9 cellular contexts compared by ENCODE assay signal in the genomic region with DNA sequence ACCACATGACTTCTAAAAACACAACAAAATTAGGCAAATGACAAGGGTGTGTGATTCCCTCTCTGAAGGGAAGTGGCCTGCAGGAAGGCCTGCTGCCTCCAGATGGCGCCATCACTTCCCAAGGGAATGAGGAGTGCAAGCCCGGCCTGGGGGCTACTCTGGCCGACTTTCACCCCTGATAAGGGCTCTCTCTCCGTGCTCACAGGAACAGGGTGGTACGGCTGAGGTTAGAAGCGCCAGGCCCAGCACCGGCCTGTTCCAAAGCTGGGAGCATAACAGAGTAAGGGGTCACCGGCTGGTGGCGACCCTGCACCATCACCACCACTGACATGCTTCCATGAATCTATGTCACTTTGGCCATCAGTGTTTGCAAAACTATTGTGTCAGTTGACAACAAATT. TPM values are rescaled to one million over a fixed set of nuclear protein-coding genes. Genes with fewer than 3 reads are reported as not detected.
DNase-seq lines count a peak whose midpoint lies in the region; ATAC-seq and TF ChIP-seq lines count a peak whose summit lies in the region.
"Had no signal": no experiment of that assay in that cellular context is flagged by ENCODE, and none has a peak within 500 bp of the region (broad histone marks: within the 10 kb centered on the region; RNA-seq: fewer than 3 reads in every experiment).

No MANE protein-coding gene starts in this region.

- H3T11ph ChIP-seq in H9 (ENCODE audit: low read length): no peak overlapping the region

- peak; percentile 98 for TF ChIP-seq CTCF in H9 (conservative IDR thresholded peaks at IDR 0.05)
- TF ChIP-seq CTCF in gastrocnemius medialis (IDR thresholded peaks at IDR 0.05 in 4 of 5, conservative IDR thresholded peaks at IDR 0.05 in 1 of 5): peak; percentile 29 to 58 (median 49)
- TF ChIP-seq CTCF in omental fat pad (IDR thresholded peaks at IDR 0.05): no peak

- H2AK5ac ChIP-seq in H9 (ENCODE audit: insufficient read length, low read length): no peak overlapping the region

- H3K9me3 Mint-ChIP-seq in H9: no peaks in the 10 kb centered on the region; a peak in 1 of 5 replicates

- no peak overlapping the region for H4K5ac ChIP-seq in H9 (ENCODE audit: insufficient read length, low read depth, low read length)

- no peak overlapping the region for H3K27ac Mint-ChIP-seq in H9

- H4K8ac ChIP-seq in H9 (replicated peaks; ENCODE audit: insufficient read length, low read depth, low read length): no peak overlapping the region

- no peaks in the 10 kb centered on the region for H4K20me1 ChIP-seq in H9 (ENCODE audit: control insufficient read depth, insufficient read depth, insufficient read length)

- H3K14ac ChIP-seq in H9 (ENCODE audit: insufficient read depth, low read length): no peak overlapping the region

- DNase-seq in D341Med (ENCODE audit: low spot score) (peak; percentile 83), H9 (peak; percentile 84), UCSD-AML1 (lab: John Stamatoyannopoulos, UW; ENCODE audit: unreplicated experiment) (peak; percentile 30), Right ventricle myocardium superior (no peak), gastrocnemius medialis (no peak), omental fat pad (ENCODE audit: low spot score) (no peak), NCI-H2029 treated with DMSO at 0.1 percent for 48 hours (lab: John Stamatoyannopoulos, UW) (no peak)

- H3K79me1 ChIP-seq in H9 (ENCODE audit: insufficient read depth, low read depth, low read length, poor library complexity, severe bottlenecking): no peaks in the 10 kb centered on the region

- H2BK20ac ChIP-seq in H9 (ENCODE audit: low read depth, low read length, poor library complexity, severe bottlenecking): no peak overlapping the region

- H2AFZ ChIP-seq in H9 (ENCODE audit: low read length): no peak overlapping the region

- H3K27me3 ChIP-seq in H9 (ENCODE audit: insufficient read depth, low read length): no peaks in the 10 kb centered on the region
- no peaks in the 10 kb centered on the region for H3K27me3 ChIP-seq in gastrocnemius medialis

- no peak overlapping the region for H4K91ac ChIP-seq in H9 (ENCODE audit: insufficient read length, low read depth, low read length)

- WGBS in H9 (ENCODE audit: extremely low coverage, insufficient read length, low lambda C conversion rate): no CpG with 5 or more reads among the region's 9 CpGs

- H2BK120ac ChIP-seq in H9 (ENCODE audit: low read depth, low read length, poor library complexity, severe bottlenecking): no peak overlapping the region

- H3K9me3 ChIP-seq in H9 (ENCODE audit: control insufficient read depth, low read depth, low read length) (no peaks in the 10 kb centered on the region), gastrocnemius medialis (no peaks in the 10 kb centered on the region)

- H3K4me3 Mint-ChIP-seq in H9: no peak overlapping the region

- intact Hi-C loops in Right ventricle myocardium superior (cut with DNase I): no loop called here
- intact Hi-C loops in gastrocnemius medialis (cut with DNase I; ENCODE audit: low total_unique reads): no loop called here

- H3K4ac ChIP-seq in H9 (ENCODE audit: low read depth, low read length): no peak overlapping the region

- no peak overlapping the region for H3K18ac ChIP-seq in H9 (ENCODE audit: insufficient read length, low read depth, low read length)

- H3K36me3 ChIP-seq in gastrocnemius medialis: no peaks in the 10 kb centered on the region

- H2BK5ac ChIP-seq in H9 (ENCODE audit: insufficient read length, low read length): no peak overlapping the region

- H3K36me3 Mint-ChIP-seq in H9 (ENCODE audit: insufficient read depth in 1 of 3, low read depth in 3 of 3): no peaks in the 10 kb centered on the region

- no peak overlapping the region for H3K23ac ChIP-seq in H9 (ENCODE audit: insufficient read length, low read depth, low read length)

- ATAC-seq in Right ventricle myocardium superior (ENCODE audit: poor library complexity) (peak; percentile 57), gastrocnemius medialis (peak in 1 of 2 donors; percentile 28), GM21717 (IDR thresholded peaks at IDR 0.05; ENCODE audit: unreplicated experiment) (no peak), omental fat pad (ENCODE audit: low FRiP score) (no peak)

- in situ Hi-C loops in gastrocnemius medialis (cut with MboI; ENCODE audit: low sequenced_read_pairs in 4 of 4): no loop called here

- H3K9ac ChIP-seq in H9 (ENCODE audit: extremely low read depth, insufficient read length, low read length): no peak overlapping the region

- H3K4me3 ChIP-seq in gastrocnemius medialis: no peak overlapping the region
- H3K4me3 ChIP-seq: SK-N-MC had no signal

- H3K4me2 ChIP-seq in H9 (ENCODE audit: insufficient read depth, insufficient read length, low read length): no peak overlapping the region

- no peak overlapping the region for H3K56ac ChIP-seq in H9 (ENCODE audit: insufficient read length, low read depth, low read length)

- no peak overlapping the region for H2BK12ac ChIP-seq in H9 (ENCODE audit: insufficient read length, low read depth, low read length)

- H3K4me1 Mint-ChIP-seq in H9: peaks cover 17 to 22% of the 10 kb centered on the region in 2 experiments

- no peak overlapping the region for H3K27ac ChIP-seq in H9 (ENCODE audit: insufficient read length, low read depth, low read length)
- H3K27ac ChIP-seq in gastrocnemius medialis: no peak overlapping the region
- H3K27ac ChIP-seq: SK-N-MC had no signal

- no peaks in the 10 kb centered on the region for H3K79me2 ChIP-seq in H9 (ENCODE audit: insufficient read depth, low read length)

- no peak overlapping the region for H2BK15ac ChIP-seq in H9 (ENCODE audit: low read depth, low read length)

- no peaks in the 10 kb centered on the region for H3K27me3 Mint-ChIP-seq in H9 (ENCODE audit: low read depth)

- no peaks in the 10 kb centered on the region for H3K4me1 ChIP-seq in H9 (ENCODE audit: insufficient read depth, low read length)
- H3K4me1 ChIP-seq in gastrocnemius medialis: peaks cover 11 to 23% of the 10 kb centered on the region in 2 donors

- no peak for TF ChIP-seq POLR2A in gastrocnemius medialis (IDR thresholded peaks at IDR 0.05)

- no peaks in the 10 kb centered on the region for H3K23me2 ChIP-seq in H9 (ENCODE audit: insufficient read length, low read depth, low read length, poor library complexity, severe bottlenecking)

RNA-seq across cellular contexts. Expression of gene RBP3, which starts 13.1 kb away (rescaled TPM):
- total RNA-seq in H9 (2021) (not detected in 2 replicates), Right ventricle myocardium superior (not detected), gastrocnemius medialis (not detected), omental fat pad (not detected)

RNA-seq across cellular contexts. Expression of gene ZNF488, which starts 22.8 kb away (rescaled TPM):
- total RNA-seq in H9 (2021) (2.9 and 3.2 TPM in 2 replicates), Right ventricle myocardium superior (not detected), gastrocnemius medialis (not detected), omental fat pad (under 1 TPM in 2 of 4 donors, not detected in 2; 0.19 to 0.25 TPM)

RNA-seq across cellular contexts. Expression of gene GDF2, which starts 39.0 kb away (rescaled TPM):
- not detected in 2 replicates for total RNA-seq in H9 (2021)
- total RNA-seq in Right ventricle myocardium superior: not detected
- not detected for total RNA-seq in gastrocnemius medialis
- not detected for total RNA-seq in omental fat pad

Comparison
In these comparisons a context has a peak if more than half of its experiments do, and no peak if none do; other contexts are left out.
1. DNase-seq: peak in D341Med (single experiment), H9 (single experiment) and UCSD-AML1 (single experiment); none in Right ventricle myocardium superior (single experiment), gastrocnemius medialis (0 of 2), omental fat pad (single experiment) and NCI-H2029 treated with DMSO at 0.1 percent for 48 hours (single experiment).
2. CTCF ChIP-seq: peak in H9 (single experiment) and gastrocnemius medialis (5 of 5); none in omental fat pad (0 of 3).